ENCODE assay signal across 1 cellular context in the genomic region with DNA sequence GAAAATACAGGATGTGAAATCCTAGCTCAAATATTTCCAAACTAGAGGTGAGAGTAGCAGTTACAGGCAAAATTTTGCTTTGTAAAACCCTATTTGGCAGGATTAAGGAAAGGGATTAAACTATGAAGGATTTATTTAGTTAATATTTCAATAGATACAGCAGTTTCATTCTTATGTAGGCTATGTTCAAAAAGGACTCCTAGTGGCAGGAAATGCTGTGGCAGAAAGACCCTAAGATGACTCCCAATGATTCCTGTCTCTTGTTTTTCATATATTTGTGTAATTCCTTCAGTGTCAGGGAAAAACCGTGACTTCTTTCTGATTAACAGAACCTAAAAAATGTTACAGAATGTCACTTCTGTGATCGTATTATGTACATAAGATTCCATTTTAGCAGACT.
TF ChIP-seq lines count a peak whose summit lies in the region.

No MANE protein-coding gene starts in this region.

TF ChIP-seq in GM23338, 12 proteins besides CTCF, POLR2A, EP300 and RAD21 (continued from another document):
- TF ChIP-seq, protein P1, sequence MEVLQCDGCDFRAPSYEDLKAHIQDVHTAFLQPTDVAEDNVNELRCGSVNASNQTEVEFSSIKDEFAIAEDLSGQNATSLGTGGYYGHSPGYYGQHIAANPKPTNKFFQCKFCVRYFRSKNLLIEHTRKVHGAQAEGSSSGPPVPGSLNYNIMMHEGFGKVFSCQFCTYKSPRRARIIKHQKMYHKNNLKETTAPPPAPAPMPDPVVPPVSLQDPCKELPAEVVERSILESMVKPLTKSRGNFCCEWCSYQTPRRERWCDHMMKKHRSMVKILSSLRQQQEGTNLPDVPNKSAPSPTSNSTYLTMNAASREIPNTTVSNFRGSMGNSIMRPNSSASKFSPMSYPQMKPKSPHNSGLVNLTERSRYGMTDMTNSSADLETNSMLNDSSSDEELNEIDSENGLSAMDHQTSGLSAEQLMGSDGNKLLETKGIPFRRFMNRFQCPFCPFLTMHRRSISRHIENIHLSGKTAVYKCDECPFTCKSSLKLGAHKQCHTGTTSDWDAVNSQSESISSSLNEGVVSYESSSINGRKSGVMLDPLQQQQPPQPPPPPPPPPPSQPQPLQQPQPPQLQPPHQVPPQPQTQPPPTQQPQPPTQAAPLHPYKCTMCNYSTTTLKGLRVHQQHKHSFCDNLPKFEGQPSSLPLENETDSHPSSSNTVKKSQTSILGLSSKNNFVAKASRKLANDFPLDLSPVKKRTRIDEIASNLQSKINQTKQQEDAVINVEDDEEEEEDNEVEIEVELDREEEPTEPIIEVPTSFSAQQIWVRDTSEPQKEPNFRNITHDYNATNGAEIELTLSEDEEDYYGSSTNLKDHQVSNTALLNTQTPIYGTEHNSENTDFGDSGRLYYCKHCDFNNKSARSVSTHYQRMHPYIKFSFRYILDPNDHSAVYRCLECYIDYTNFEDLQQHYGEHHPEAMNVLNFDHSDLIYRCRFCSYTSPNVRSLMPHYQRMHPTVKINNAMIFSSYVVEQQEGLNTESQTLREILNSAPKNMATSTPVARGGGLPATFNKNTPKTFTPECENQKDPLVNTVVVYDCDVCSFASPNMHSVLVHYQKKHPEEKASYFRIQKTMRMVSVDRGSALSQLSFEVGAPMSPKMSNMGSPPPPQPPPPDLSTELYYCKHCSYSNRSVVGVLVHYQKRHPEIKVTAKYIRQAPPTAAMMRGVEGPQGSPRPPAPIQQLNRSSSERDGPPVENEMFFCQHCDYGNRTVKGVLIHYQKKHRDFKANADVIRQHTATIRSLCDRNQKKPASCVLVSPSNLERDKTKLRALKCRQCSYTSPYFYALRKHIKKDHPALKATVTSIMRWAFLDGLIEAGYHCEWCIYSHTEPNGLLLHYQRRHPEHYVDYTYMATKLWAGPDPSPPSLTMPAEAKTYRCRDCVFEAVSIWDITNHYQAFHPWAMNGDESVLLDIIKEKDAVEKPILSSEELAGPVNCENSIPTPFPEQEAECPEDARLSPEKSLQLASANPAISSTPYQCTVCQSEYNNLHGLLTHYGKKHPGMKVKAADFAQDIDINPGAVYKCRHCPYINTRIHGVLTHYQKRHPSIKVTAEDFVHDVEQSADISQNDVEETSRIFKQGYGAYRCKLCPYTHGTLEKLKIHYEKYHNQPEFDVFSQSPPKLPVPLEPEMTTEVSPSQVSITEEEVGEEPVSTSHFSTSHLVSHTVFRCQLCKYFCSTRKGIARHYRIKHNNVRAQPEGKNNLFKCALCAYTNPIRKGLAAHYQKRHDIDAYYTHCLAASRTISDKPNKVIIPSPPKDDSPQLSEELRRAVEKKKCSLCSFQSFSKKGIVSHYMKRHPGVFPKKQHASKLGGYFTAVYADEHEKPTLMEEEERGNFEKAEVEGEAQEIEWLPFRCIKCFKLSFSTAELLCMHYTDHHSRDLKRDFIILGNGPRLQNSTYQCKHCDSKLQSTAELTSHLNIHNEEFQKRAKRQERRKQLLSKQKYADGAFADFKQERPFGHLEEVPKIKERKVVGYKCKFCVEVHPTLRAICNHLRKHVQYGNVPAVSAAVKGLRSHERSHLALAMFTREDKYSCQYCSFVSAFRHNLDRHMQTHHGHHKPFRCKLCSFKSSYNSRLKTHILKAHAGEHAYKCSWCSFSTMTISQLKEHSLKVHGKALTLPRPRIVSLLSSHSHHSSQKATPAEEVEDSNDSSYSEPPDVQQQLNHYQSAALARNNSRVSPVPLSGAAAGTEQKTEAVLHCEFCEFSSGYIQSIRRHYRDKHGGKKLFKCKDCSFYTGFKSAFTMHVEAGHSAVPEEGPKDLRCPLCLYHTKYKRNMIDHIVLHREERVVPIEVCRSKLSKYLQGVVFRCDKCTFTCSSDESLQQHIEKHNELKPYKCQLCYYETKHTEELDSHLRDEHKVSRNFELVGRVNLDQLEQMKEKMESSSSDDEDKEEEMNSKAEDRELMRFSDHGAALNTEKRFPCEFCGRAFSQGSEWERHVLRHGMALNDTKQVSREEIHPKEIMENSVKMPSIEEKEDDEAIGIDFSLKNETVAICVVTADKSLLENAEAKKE (CRISPR knock-in tag; IDR thresholded peaks at IDR 0.05): no peak
- TF ChIP-seq ZNF331 (CRISPR knock-in tag; IDR thresholded peaks at IDR 0.05; ENCODE audit: low read depth): no peak
- TF ChIP-seq, protein P2, sequence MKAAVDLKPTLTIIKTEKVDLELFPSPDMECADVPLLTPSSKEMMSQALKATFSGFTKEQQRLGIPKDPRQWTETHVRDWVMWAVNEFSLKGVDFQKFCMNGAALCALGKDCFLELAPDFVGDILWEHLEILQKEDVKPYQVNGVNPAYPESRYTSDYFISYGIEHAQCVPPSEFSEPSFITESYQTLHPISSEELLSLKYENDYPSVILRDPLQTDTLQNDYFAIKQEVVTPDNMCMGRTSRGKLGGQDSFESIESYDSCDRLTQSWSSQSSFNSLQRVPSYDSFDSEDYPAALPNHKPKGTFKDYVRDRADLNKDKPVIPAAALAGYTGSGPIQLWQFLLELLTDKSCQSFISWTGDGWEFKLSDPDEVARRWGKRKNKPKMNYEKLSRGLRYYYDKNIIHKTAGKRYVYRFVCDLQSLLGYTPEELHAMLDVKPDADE (IDR thresholded peaks at IDR 0.05): no peak
